Comparison of ENCODE assay signal across 9 cellular contexts in genomic region chr19:41323023-41323422, GRCh38. TPM values are rescaled to one million over a fixed set of nuclear protein-coding genes. Genes with fewer than 3 reads are reported as not detected.
A peak's percentile ranks its signal among the peaks of the same experiment; 100 is the strongest.
DNase-seq lines count a peak whose midpoint lies in the region; ATAC-seq, FAIRE-seq and TF ChIP-seq lines count a peak whose summit lies in the region.
"Had no signal": no experiment of that assay in that cellular context is flagged by ENCODE, and none has a peak within 500 bp of the region (broad histone marks: within the 10 kb centered on the region; RNA-seq: fewer than 3 reads in every experiment).

No MANE protein-coding gene starts in this region.

- TF ChIP-seq CTCF in kidney (IDR thresholded peaks at IDR 0.05; ENCODE audit: borderline replicate concordance, extremely low read depth, insufficient read depth) (no peak), thoracic aorta (IDR thresholded peaks at IDR 0.05) (no peak)

- H3K9ac ChIP-seq in kidney (ENCODE audit: low read length in 2 of 2) = peak overlapping the region in 1 of 2 donors; percentile 46

- H3K27ac ChIP-seq in kidney (ENCODE audit: low read depth in 2 of 2, low read length in 2 of 2) (peak overlapping the region; percentile 70 to 76), thoracic aorta (peak overlapping the region; percentile 96 to 99)

- peak overlapping the region; percentile 59 for H3K27ac Mint-ChIP-seq in T-helper 1 cell treated with Interleukin-12 subunit alpha and Interleukin-12 subunit beta and Interleukin-4 antibody, amounts not matched to agents 30 μg/mL and 1 μg/mL, for 36 hours

- DNase-seq in T-helper 1 cell (no peak), amniotic epithelial cell (ENCODE audit: low read depth) (peak; percentile 79), kidney (peak; percentile 77), thoracic aorta (ENCODE audit: low spot score) (no peak), DMS153 (lab: John Stamatoyannopoulos, UW) (no peak), OCI-M2 (lab: John Stamatoyannopoulos, UW; ENCODE audit: unreplicated experiment) (no peak), anterior cingulate cortex (lab: John Stamatoyannopoulos, UW) (no peak)

- no peaks in the 10 kb centered on the region for H3K27me3 ChIP-seq in thoracic aorta (replicated peaks; ENCODE audit: insufficient read depth)

- H3K36me3 Mint-ChIP-seq in T-helper 1 cell treated with Interleukin-12 subunit alpha and Interleukin-12 subunit beta and Interleukin-4 antibody, amounts not matched to agents 30 μg/mL and 1 μg/mL, for 36 hours (ENCODE audit: low read depth) = peaks cover 40% of the 10 kb centered on the region

- H3K4me3 Mint-ChIP-seq in T-helper 1 cell treated with Interleukin-12 subunit alpha and Interleukin-12 subunit beta and Interleukin-4 antibody, amounts not matched to agents 30 μg/mL and 1 μg/mL, for 36 hours = no peak overlapping the region

- H3K36me3 ChIP-seq in kidney (ENCODE audit: control insufficient read depth in 1 of 2, insufficient read depth in 2 of 2, low read length in 2 of 2) = peaks cover 13 to 18% of the 10 kb centered on the region in 2 donors
- peaks cover 31% of the 10 kb centered on the region for H3K36me3 ChIP-seq in thoracic aorta

- H3K27me3 Mint-ChIP-seq in T-helper 1 cell treated with Interleukin-12 subunit alpha and Interleukin-12 subunit beta and Interleukin-4 antibody, amounts not matched to agents 30 μg/mL and 1 μg/mL, for 36 hours (ENCODE audit: low read depth) = no peaks in the 10 kb centered on the region

- H3K4me1 ChIP-seq in kidney (ENCODE audit: control insufficient read depth in 1 of 2, insufficient read depth in 1 of 2, low read depth in 1 of 2, low read length in 2 of 2) (peaks cover 33 to 56% of the 10 kb centered on the region in 2 donors), thoracic aorta (ENCODE audit: control insufficient read depth in 1 of 2, low read depth in 2 of 2) (peaks cover 41 to 59% of the 10 kb centered on the region in 2 donors)

- peaks cover 29% of the 10 kb centered on the region for H3K4me1 Mint-ChIP-seq in T-helper 1 cell treated with Interleukin-12 subunit alpha and Interleukin-12 subunit beta and Interleukin-4 antibody, amounts not matched to agents 30 μg/mL and 1 μg/mL, for 36 hours (ENCODE audit: low read depth)

- intact Hi-C loops in kidney (cut with DNase I) = no loop called here

- no peak for FAIRE-seq in kidney (lab: Jason Lieb, UNC)
- FAIRE-seq: A204.1 had no signal

- no peak overlapping the region for H3K4me3 ChIP-seq in kidney (ENCODE audit: low read length in 2 of 2)
- no peak overlapping the region for H3K4me3 ChIP-seq in thoracic aorta

- no peak for ATAC-seq in thoracic aorta (ENCODE audit: insufficient number of reproducible peaks, low FRiP score, low read depth)

- no peaks in the 10 kb centered on the region for H3K9me3 Mint-ChIP-seq in T-helper 1 cell treated with Interleukin-12 subunit alpha and Interleukin-12 subunit beta and Interleukin-4 antibody, amounts not matched to agents 30 μg/mL and 1 μg/mL, for 36 hours

- H3K9me3 ChIP-seq in kidney (ENCODE audit: control insufficient read depth in 1 of 2, low read length in 2 of 2) = no peaks in the 10 kb centered on the region
- no peaks in the 10 kb centered on the region for H3K9me3 ChIP-seq in thoracic aorta

RNA-seq across cellular contexts. Expression of gene CCDC97, which starts 13.1 kb away (rescaled TPM):
- total RNA-seq in kidney (28.1 TPM), thoracic aorta (10 to 100 TPM; 15.2 to 22.4 TPM)
- 9.8 TPM for polyA plus RNA-seq in kidney (ENCODE audit: insufficient read depth, low read depth, low replicate concordance)

RNA-seq across cellular contexts. Expression of gene TGFB1, which starts 30.7 kb away (rescaled TPM):
- total RNA-seq in kidney (48.0 TPM), thoracic aorta (10 to 100 TPM; 55.1 to 69.6 TPM)
- polyA plus RNA-seq in kidney (ENCODE audit: insufficient read depth, low read depth, low replicate concordance) = 19.1 TPM

RNA-seq across cellular contexts. Expression of gene B9D2, which starts 40.9 kb away (rescaled TPM):
- total RNA-seq in kidney = 12.6 TPM
- polyA plus RNA-seq in kidney (ENCODE audit: insufficient read depth, low read depth, low replicate concordance) = 15.7 TPM
- total RNA-seq in thoracic aorta = 1 to 10 TPM; 1.2 to 4.0 TPM

RNA-seq across cellular contexts. Expression of gene TMEM91, which starts 53.3 kb away (rescaled TPM):
- total RNA-seq in kidney = 9.5 TPM
- polyA plus RNA-seq in kidney (ENCODE audit: insufficient read depth, low read depth, low replicate concordance) = 24.3 TPM
- 10 to 100 TPM; 20.0 to 44.0 TPM for total RNA-seq in thoracic aorta

RNA-seq across cellular contexts. Expression of gene HNRNPUL1, which starts 58.9 kb away (rescaled TPM):
- total RNA-seq in kidney (182 TPM), thoracic aorta (100 to 1,000 TPM; 142 to 147 TPM)
- polyA plus RNA-seq in kidney (ENCODE audit: insufficient read depth, low read depth, low replicate concordance) = 51.0 TPM

Comparison
In these comparisons a context has a peak if more than half of its experiments do, and no peak if none do; other contexts are left out.
1. DNase-seq: peak in amniotic epithelial cell (single experiment) and kidney (single experiment); none in T-helper 1 cell (0 of 5), thoracic aorta (single experiment), DMS153 (single experiment), OCI-M2 (single experiment) and anterior cingulate cortex (0 of 58).